Comparison of ENCODE assay signal across 1 cellular context in genomic region chr16:67954421-67955196, GRCh38.
TF ChIP-seq lines count a peak whose summit lies in the region.

No MANE protein-coding gene starts in this region.

TF ChIP-seq in A549, 52 proteins besides CTCF, POLR2A, EP300 and RAD21 (continued from another document):
- TF ChIP-seq, protein P1, sequence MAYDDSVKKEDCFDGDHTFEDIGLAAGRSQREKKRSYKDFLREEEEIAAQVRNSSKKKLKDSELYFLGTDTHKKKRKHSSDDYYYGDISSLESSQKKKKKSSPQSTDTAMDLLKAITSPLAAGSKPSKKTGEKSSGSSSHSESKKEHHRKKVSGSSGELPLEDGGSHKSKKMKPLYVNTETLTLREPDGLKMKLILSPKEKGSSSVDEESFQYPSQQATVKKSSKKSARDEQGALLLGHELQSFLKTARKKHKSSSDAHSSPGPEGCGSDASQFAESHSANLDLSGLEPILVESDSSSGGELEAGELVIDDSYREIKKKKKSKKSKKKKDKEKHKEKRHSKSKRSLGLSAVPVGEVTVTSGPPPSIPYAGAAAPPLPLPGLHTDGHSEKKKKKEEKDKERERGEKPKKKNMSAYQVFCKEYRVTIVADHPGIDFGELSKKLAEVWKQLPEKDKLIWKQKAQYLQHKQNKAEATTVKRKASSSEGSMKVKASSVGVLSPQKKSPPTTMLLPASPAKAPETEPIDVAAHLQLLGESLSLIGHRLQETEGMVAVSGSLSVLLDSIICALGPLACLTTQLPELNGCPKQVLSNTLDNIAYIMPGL (CRISPR knock-in tag; IDR thresholded peaks at IDR 0.05; ENCODE audit: borderline replicate concordance): no peak
- TF ChIP-seq USF2 (IDR thresholded peaks at IDR 0.05) (no peak), HEYL (CRISPR knock-in tag; IDR thresholded peaks at IDR 0.05) (no peak), ZSCAN20 (CRISPR knock-in tag; IDR thresholded peaks at IDR 0.05) (no peak), FOXS1 (CRISPR knock-in tag; IDR thresholded peaks at IDR 0.05) (no peak), FOSB (CRISPR knock-in tag; IDR thresholded peaks at IDR 0.05) (no peak)
